In the genomic region with DNA sequence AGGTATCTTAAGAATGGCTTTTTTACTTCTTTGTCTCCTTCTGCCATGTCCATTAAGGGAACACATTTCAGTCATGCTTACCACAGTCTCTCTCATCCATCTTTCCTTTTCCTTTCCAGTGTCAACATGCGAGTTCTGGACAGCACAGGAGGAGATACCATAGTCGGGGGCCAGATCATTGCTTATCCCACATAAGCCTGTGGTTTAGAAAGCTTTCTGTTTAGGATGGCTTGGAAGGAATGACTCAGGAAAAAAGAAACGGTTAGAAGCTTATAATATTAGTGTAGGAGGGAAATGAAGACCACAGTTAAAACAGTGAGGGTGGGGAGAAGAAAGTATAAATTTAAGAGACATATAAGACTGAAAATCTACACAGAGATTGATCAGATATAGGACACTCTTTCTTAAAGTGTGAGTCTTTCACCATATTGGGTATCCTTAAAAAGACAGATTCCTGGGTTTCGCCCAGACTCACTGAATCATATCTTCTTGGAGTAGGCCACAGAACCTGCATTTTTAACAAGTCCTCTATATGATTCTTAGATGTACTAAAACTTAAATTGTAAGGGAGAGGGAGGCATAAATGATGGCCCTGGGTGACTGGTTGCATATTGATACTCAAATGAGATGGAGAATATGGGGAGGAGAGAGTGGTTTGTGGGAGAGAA, we compare ENCODE assay signal across 2 cellular contexts.
TF ChIP-seq lines count a peak whose summit lies in the region.

No MANE protein-coding gene starts in this region.

TF ChIP-seq in IMR-90, 13 proteins besides CTCF, POLR2A, EP300 and RAD21:
- TF ChIP-seq NFE2L2 (IDR thresholded peaks at IDR 0.05; ENCODE audit: low read depth, low read length) (peak; percentile 84), MAFK (IDR thresholded peaks at IDR 0.05; ENCODE audit: low read depth, low read length) (peak; percentile 35), CEBPB (IDR thresholded peaks at IDR 0.05; ENCODE audit: low read depth, low read length) (peak; percentile 24; the same call in 1 of the 2 replicates), MAZ (IDR thresholded peaks at IDR 0.05; ENCODE audit: borderline replicate concordance, low read depth, low read length) (no peak)

TF ChIP-seq in GM12878, 131 proteins besides CTCF, POLR2A, EP300 and RAD21:
- TF ChIP-seq NFXL1 (IDR thresholded peaks at IDR 0.05; ENCODE audit: borderline replicate concordance) (no peak), BHLHE40 (IDR thresholded peaks at IDR 0.05; ENCODE audit: borderline replicate concordance in 1 of 2, low read depth in 2 of 2, low read length in 1 of 2) (no peak), IKZF2 (IDR thresholded peaks at IDR 0.05) (no peak), ZNF384 (IDR thresholded peaks at IDR 0.05; ENCODE audit: borderline replicate concordance, low read depth, low read length) (no peak), KDM1A (IDR thresholded peaks at IDR 0.05; ENCODE audit: borderline replicate concordance) (no peak), SMARCA5 (IDR thresholded peaks at IDR 0.05) (no peak)
- TF ChIP-seq, protein P1, sequence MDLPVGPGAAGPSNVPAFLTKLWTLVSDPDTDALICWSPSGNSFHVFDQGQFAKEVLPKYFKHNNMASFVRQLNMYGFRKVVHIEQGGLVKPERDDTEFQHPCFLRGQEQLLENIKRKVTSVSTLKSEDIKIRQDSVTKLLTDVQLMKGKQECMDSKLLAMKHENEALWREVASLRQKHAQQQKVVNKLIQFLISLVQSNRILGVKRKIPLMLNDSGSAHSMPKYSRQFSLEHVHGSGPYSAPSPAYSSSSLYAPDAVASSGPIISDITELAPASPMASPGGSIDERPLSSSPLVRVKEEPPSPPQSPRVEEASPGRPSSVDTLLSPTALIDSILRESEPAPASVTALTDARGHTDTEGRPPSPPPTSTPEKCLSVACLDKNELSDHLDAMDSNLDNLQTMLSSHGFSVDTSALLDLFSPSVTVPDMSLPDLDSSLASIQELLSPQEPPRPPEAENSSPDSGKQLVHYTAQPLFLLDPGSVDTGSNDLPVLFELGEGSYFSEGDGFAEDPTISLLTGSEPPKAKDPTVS (IDR thresholded peaks at IDR 0.05; ENCODE audit: low read depth, low read length), result no peak
- TF ChIP-seq, protein P2, sequence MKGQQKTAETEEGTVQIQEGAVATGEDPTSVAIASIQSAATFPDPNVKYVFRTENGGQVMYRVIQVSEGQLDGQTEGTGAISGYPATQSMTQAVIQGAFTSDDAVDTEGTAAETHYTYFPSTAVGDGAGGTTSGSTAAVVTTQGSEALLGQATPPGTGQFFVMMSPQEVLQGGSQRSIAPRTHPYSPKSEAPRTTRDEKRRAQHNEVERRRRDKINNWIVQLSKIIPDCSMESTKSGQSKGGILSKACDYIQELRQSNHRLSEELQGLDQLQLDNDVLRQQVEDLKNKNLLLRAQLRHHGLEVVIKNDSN (IDR thresholded peaks at IDR 0.05; ENCODE audit: borderline replicate concordance, extremely low read length, insufficient read depth, low read depth, low read length), result no peak
- TF ChIP-seq, protein P3, sequence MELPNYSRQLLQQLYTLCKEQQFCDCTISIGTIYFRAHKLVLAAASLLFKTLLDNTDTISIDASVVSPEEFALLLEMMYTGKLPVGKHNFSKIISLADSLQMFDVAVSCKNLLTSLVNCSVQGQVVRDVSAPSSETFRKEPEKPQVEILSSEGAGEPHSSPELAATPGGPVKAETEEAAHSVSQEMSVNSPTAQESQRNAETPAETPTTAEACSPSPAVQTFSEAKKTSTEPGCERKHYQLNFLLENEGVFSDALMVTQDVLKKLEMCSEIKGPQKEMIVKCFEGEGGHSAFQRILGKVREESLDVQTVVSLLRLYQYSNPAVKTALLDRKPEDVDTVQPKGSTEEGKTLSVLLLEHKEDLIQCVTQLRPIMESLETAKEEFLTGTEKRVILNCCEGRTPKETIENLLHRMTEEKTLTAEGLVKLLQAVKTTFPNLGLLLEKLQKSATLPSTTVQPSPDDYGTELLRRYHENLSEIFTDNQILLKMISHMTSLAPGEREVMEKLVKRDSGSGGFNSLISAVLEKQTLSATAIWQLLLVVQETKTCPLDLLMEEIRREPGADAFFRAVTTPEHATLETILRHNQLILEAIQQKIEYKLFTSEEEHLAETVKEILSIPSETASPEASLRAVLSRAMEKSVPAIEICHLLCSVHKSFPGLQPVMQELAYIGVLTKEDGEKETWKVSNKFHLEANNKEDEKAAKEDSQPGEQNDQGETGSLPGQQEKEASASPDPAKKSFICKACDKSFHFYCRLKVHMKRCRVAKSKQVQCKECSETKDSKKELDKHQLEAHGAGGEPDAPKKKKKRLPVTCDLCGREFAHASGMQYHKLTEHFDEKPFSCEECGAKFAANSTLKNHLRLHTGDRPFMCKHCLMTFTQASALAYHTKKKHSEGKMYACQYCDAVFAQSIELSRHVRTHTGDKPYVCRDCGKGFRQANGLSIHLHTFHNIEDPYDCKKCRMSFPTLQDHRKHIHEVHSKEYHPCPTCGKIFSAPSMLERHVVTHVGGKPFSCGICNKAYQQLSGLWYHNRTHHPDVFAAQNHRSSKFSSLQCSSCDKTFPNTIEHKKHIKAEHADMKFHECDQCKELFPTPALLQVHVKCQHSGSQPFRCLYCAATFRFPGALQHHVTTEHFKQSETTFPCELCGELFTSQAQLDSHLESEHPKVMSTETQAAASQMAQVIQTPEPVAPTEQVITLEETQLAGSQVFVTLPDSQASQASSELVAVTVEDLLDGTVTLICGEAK (IDR thresholded peaks at IDR 0.05; ENCODE audit: borderline replicate concordance), result no peak
